10 cellular contexts compared by ENCODE assay signal in the genomic region with DNA sequence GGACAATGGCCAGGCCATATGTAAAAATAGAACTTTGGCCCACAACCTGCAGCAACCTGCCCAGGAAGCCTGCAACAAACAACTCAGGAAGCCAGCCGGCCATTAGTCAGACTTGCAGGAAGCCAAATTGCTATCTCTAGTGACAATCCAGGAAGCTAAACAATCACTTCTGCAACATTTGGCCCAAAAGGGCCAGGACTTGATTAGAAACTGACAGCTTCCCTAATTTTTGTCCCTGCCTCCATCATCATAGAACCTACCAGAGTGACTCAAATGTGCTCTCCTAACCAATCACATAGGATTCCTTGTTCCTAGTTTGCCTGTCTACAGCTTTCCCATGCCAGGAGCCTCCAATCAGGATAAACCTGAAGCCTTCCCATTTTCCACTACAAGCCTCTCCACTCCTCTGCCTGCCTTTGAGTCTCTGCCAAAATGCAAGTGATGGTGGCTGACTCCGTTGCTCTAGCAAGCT.
DNase-seq lines count a peak whose midpoint lies in the region; ATAC-seq and TF ChIP-seq lines count a peak whose summit lies in the region.
"Had no signal": no experiment of that assay in that cellular context is flagged by ENCODE, and none has a peak within 500 bp of the region (broad histone marks: within the 10 kb centered on the region; RNA-seq: fewer than 3 reads in every experiment).

No MANE protein-coding gene starts in this region.

- no peak overlapping the region for H3K4me3 ChIP-seq in RWPE2 (ENCODE audit: severe bottlenecking)
- H3K4me3 ChIP-seq: thoracic aorta had no signal

- H3K36me3 ChIP-seq in RWPE2 (ENCODE audit: low read depth): no peaks in the 10 kb centered on the region
- H3K36me3 ChIP-seq: thoracic aorta had no signal

- no peaks in the 10 kb centered on the region for H3K27me3 ChIP-seq in RWPE2 (ENCODE audit: insufficient read depth, poor library complexity, severe bottlenecking)

- peak; percentile 56 for ATAC-seq in RWPE2 (ENCODE audit: low read depth)
- ATAC-seq: natural killer cell treated with Interleukin-12 subunit alpha and Interleukin-12 subunit beta and Interleukin-15 and Interleukin-18, amount 100 ng/mL, for 72 hours had no signal

- peaks cover 5% of the 10 kb centered on the region for H3K4me1 ChIP-seq in RWPE2 (ENCODE audit: insufficient read depth, poor library complexity, severe bottlenecking)

- TF ChIP-seq CTCF in RWPE2 (IDR thresholded peaks at IDR 0.05; ENCODE audit: poor library complexity, severe bottlenecking): no peak

- no peaks in the 10 kb centered on the region for H3K9me3 ChIP-seq in RWPE2 (ENCODE audit: severe bottlenecking)
- H3K9me3 ChIP-seq: thoracic aorta had no signal

- DNase-seq in DMS79 treated with DMSO at 0.1 percent for 48 hours (lab: John Stamatoyannopoulos, UW) (peak; percentile 93), NCI-H1105 treated with DMSO at 0.1 percent for 48 hours (lab: John Stamatoyannopoulos, UW) (peak; percentile 94), RWPE2 (ENCODE audit: low spot score) (no peak), kidney glomerular epithelial cell (lab: John Stamatoyannopoulos, UW) (peak; percentile 3), NCI-H1436 treated with DMSO at 0.1 percent for 48 hours (lab: John Stamatoyannopoulos, UW) (no peak)
- DNase-seq in activated naive CD4-positive, alpha-beta T cell (lab: John Stamatoyannopoulos, UW): no peak
- no peak for DNase-seq in stimulated activated naive CD4-positive, alpha-beta T cell (lab: John Stamatoyannopoulos, UW)
- DNase-seq: activated naive CD8-positive, alpha-beta T cell treated with anti-CD3 and anti-CD28 coated beads, Interleukin-2, amount 10 ng/mL, durations not matched to agents 7 days and 5 days had no signal

- H3K27ac ChIP-seq in RWPE2 (ENCODE audit: poor library complexity, severe bottlenecking): peak overlapping the region; percentile 3
- H3K27ac ChIP-seq: thoracic aorta had no signal

Comparison
In these comparisons a context has a peak if more than half of its experiments do, and no peak if none do; other contexts are left out.
1. DNase-seq: peak in DMS79 treated with DMSO at 0.1 percent for 48 hours (single experiment), NCI-H1105 treated with DMSO at 0.1 percent for 48 hours (single experiment) and kidney glomerular epithelial cell (single experiment); none in RWPE2 (single experiment), activated naive CD4-positive, alpha-beta T cell (0 of 4), stimulated activated naive CD4-positive, alpha-beta T cell (0 of 6) and NCI-H1436 treated with DMSO at 0.1 percent for 48 hours (single experiment).